Comparison of ENCODE assay signal across 6 cellular contexts in the genomic region with DNA sequence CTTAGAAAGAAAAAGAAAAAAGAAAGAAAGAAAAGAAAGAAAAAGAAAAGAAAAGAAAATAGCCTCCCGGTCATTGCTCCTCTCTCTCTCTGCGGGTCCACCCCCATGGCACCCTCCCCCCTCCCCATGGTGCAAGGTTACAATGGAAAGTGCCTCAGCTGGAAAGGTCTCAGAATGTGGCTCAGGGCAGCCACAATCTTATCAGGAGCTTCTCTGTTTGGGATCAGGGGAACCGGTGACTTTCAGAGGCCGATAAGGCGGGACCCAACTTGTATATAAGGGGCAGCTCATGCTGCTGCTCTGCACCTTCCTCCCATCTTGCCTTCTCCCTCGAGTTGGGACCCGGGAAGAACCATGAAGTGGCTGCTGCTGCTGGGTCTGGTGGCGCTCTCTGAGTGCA. TPM values are rescaled to one million over a fixed set of nuclear protein-coding genes. Genes with fewer than 3 reads are reported as not detected.
"Had no signal": no experiment of that assay in that cellular context is flagged by ENCODE, and none has a peak within 500 bp of the region (broad histone marks: within the 10 kb centered on the region; RNA-seq: fewer than 3 reads in every experiment).

A gene (plus strand): TSS at position 301 of the 400 bp plus-strand sequence. CDS start 54 bp downstream, at position 355.

RNA-seq across cellular contexts. Expression of the gene that starts here (rescaled TPM):
- total RNA-seq: HepG2, HT-29, HT1080, IMR-90, K562 had no signal
- polyA plus RNA-seq: HepG2, IgD-negative memory B cell, IMR-90, K562 had no signal
